In the genomic region with DNA sequence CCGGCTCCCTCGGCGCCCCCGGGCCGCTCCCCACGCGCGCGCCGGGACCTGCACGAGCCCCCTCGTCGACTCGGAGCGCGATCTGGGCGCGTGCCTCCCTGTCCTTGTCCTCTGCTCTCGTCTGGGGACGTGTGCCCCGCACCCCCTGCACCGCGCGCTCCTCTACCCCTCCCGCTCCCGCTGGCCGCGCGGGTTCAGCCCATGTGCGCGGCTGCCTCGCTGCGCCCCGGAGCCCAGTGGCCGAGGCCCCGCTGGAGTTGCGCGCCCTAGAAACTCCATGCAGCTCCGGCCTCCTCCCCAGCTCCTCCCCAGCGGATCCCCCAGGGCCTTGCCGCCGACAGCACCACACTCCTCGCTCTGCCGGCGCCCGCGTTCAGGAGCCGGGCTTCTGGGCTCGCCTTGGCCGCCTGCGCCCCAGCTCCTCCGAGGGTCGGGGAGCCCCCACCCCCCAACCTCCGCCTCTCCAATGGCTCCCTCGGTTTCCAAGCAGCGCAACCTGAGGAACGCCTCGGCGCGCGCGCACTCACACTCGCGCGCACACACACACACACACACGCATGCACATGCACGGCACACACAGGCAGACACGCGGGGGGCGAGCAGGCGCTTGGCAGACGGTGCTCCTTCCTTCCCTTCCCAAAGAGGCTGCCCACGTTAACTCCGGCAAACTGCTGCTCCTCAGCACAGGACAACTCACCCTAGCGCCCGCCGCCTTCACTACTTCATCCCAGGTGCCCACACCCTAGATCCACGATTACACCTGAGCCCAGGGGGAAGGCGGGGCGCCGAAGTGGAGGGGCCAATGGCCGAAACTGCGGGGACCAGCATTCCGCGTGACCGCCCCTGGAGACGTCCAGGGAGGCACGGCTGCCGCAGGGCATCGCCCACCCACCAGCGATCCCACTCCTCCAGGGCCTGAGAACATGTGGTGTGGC, we compare ENCODE assay signal across 1 cellular context.
TF ChIP-seq lines count a peak whose summit lies in the region.

No MANE protein-coding gene starts in this region.

TF ChIP-seq in WTC11, 78 proteins besides CTCF, POLR2A, EP300 and RAD21 (continued from another document and continues in another):
- TF ChIP-seq SMAD3 (CRISPR knock-in tag; IDR thresholded peaks at IDR 0.05; ENCODE audit: borderline replicate concordance) = no peak
- TF ChIP-seq JUN (CRISPR knock-in tag; IDR thresholded peaks at IDR 0.05) = peak; percentile 82
- TF ChIP-seq, protein P1, sequence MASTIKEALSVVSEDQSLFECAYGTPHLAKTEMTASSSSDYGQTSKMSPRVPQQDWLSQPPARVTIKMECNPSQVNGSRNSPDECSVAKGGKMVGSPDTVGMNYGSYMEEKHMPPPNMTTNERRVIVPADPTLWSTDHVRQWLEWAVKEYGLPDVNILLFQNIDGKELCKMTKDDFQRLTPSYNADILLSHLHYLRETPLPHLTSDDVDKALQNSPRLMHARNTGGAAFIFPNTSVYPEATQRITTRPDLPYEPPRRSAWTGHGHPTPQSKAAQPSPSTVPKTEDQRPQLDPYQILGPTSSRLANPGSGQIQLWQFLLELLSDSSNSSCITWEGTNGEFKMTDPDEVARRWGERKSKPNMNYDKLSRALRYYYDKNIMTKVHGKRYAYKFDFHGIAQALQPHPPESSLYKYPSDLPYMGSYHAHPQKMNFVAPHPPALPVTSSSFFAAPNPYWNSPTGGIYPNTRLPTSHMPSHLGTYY (CRISPR knock-in tag; IDR thresholded peaks at IDR 0.05) = no peak
- no peak for TF ChIP-seq TP53 (CRISPR knock-in tag; IDR thresholded peaks at IDR 0.05)
- TF ChIP-seq ATF1 (CRISPR knock-in tag; IDR thresholded peaks at IDR 0.05) = 0 out of 2 replicates have a peak, but pooled peaks have one; percentile 24
- 0 out of 2 replicates have a peak, but pooled peaks have one; percentile 10 for TF ChIP-seq CREB1 (CRISPR knock-in tag; IDR thresholded peaks at IDR 0.05)
- no peak for TF ChIP-seq PRRX2 (CRISPR knock-in tag; IDR thresholded peaks at IDR 0.05)
- TF ChIP-seq NFATC4 (CRISPR knock-in tag; IDR thresholded peaks at IDR 0.05) = no peak
- TF ChIP-seq, protein P2, sequence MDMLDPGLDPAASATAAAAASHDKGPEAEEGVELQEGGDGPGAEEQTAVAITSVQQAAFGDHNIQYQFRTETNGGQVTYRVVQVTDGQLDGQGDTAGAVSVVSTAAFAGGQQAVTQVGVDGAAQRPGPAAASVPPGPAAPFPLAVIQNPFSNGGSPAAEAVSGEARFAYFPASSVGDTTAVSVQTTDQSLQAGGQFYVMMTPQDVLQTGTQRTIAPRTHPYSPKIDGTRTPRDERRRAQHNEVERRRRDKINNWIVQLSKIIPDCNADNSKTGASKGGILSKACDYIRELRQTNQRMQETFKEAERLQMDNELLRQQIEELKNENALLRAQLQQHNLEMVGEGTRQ (CRISPR knock-in tag; IDR thresholded peaks at IDR 0.05) = peak; percentile 26; the same call in 1 of the 2 replicates
- peak; percentile 65; the same call in 1 of the 2 replicates for TF ChIP-seq RELA (CRISPR knock-in tag; IDR thresholded peaks at IDR 0.05; ENCODE audit: borderline replicate concordance)
- TF ChIP-seq, protein P3, sequence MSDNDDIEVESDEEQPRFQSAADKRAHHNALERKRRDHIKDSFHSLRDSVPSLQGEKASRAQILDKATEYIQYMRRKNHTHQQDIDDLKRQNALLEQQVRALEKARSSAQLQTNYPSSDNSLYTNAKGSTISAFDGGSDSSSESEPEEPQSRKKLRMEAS (CRISPR knock-in tag; IDR thresholded peaks at IDR 0.05) = peak; percentile 75
- TF ChIP-seq, protein P4, sequence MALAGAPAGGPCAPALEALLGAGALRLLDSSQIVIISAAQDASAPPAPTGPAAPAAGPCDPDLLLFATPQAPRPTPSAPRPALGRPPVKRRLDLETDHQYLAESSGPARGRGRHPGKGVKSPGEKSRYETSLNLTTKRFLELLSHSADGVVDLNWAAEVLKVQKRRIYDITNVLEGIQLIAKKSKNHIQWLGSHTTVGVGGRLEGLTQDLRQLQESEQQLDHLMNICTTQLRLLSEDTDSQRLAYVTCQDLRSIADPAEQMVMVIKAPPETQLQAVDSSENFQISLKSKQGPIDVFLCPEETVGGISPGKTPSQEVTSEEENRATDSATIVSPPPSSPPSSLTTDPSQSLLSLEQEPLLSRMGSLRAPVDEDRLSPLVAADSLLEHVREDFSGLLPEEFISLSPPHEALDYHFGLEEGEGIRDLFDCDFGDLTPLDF (CRISPR knock-in tag; IDR thresholded peaks at IDR 0.05) = peak; percentile 23
- TF ChIP-seq, protein P5, sequence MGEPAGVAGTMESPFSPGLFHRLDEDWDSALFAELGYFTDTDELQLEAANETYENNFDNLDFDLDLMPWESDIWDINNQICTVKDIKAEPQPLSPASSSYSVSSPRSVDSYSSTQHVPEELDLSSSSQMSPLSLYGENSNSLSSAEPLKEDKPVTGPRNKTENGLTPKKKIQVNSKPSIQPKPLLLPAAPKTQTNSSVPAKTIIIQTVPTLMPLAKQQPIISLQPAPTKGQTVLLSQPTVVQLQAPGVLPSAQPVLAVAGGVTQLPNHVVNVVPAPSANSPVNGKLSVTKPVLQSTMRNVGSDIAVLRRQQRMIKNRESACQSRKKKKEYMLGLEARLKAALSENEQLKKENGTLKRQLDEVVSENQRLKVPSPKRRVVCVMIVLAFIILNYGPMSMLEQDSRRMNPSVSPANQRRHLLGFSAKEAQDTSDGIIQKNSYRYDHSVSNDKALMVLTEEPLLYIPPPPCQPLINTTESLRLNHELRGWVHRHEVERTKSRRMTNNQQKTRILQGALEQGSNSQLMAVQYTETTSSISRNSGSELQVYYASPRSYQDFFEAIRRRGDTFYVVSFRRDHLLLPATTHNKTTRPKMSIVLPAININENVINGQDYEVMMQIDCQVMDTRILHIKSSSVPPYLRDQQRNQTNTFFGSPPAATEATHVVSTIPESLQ (CRISPR knock-in tag; IDR thresholded peaks at IDR 0.05) = no peak
- peak; percentile 87; the same call in 1 of the 2 replicates for TF ChIP-seq ZNF219 (CRISPR knock-in tag; IDR thresholded peaks at IDR 0.05; ENCODE audit: borderline replicate concordance)
- TF ChIP-seq ZNF416 (CRISPR knock-in tag; IDR thresholded peaks at IDR 0.05) = peak; percentile 19; the same call in 1 of the 2 replicates
- TF ChIP-seq, protein P6, sequence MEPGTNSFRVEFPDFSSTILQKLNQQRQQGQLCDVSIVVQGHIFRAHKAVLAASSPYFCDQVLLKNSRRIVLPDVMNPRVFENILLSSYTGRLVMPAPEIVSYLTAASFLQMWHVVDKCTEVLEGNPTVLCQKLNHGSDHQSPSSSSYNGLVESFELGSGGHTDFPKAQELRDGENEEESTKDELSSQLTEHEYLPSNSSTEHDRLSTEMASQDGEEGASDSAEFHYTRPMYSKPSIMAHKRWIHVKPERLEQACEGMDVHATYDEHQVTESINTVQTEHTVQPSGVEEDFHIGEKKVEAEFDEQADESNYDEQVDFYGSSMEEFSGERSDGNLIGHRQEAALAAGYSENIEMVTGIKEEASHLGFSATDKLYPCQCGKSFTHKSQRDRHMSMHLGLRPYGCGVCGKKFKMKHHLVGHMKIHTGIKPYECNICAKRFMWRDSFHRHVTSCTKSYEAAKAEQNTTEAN (CRISPR knock-in tag; IDR thresholded peaks at IDR 0.05) = peak; percentile 92
- 0 out of 2 replicates have a peak, but pooled peaks have one; percentile 45 for TF ChIP-seq ELF4 (CRISPR knock-in tag; IDR thresholded peaks at IDR 0.05; ENCODE audit: low read depth)
- TF ChIP-seq, protein P7, sequence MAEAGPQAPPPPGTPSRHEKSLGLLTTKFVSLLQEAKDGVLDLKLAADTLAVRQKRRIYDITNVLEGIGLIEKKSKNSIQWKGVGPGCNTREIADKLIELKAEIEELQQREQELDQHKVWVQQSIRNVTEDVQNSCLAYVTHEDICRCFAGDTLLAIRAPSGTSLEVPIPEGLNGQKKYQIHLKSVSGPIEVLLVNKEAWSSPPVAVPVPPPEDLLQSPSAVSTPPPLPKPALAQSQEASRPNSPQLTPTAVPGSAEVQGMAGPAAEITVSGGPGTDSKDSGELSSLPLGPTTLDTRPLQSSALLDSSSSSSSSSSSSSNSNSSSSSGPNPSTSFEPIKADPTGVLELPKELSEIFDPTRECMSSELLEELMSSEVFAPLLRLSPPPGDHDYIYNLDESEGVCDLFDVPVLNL (CRISPR knock-in tag; IDR thresholded peaks at IDR 0.05; ENCODE audit: borderline replicate concordance, low read depth) = peak; percentile 57; the same call in 1 of the 2 replicates
- TF ChIP-seq, protein P8, sequence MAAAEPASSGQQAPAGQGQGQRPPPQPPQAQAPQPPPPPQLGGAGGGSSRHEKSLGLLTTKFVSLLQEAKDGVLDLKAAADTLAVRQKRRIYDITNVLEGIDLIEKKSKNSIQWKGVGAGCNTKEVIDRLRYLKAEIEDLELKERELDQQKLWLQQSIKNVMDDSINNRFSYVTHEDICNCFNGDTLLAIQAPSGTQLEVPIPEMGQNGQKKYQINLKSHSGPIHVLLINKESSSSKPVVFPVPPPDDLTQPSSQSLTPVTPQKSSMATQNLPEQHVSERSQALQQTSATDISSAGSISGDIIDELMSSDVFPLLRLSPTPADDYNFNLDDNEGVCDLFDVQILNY (CRISPR knock-in tag; IDR thresholded peaks at IDR 0.05) = 0 out of 2 replicates have a peak, but pooled peaks have one; percentile 65
- TF ChIP-seq, protein P9, sequence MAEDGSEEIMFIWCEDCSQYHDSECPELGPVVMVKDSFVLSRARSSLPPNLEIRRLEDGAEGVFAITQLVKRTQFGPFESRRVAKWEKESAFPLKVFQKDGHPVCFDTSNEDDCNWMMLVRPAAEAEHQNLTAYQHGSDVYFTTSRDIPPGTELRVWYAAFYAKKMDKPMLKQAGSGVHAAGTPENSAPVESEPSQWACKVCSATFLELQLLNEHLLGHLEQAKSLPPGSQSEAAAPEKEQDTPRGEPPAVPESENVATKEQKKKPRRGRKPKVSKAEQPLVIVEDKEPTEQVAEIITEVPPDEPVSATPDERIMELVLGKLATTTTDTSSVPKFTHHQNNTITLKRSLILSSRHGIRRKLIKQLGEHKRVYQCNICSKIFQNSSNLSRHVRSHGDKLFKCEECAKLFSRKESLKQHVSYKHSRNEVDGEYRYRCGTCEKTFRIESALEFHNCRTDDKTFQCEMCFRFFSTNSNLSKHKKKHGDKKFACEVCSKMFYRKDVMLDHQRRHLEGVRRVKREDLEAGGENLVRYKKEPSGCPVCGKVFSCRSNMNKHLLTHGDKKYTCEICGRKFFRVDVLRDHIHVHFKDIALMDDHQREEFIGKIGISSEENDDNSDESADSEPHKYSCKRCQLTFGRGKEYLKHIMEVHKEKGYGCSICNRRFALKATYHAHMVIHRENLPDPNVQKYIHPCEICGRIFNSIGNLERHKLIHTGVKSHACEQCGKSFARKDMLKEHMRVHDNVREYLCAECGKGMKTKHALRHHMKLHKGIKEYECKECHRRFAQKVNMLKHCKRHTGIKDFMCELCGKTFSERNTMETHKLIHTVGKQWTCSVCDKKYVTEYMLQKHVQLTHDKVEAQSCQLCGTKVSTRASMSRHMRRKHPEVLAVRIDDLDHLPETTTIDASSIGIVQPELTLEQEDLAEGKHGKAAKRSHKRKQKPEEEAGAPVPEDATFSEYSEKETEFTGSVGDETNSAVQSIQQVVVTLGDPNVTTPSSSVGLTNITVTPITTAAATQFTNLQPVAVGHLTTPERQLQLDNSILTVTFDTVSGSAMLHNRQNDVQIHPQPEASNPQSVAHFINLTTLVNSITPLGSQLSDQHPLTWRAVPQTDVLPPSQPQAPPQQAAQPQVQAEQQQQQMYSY (CRISPR knock-in tag; IDR thresholded peaks at IDR 0.05) = peak; percentile 33; the same call in 1 of the 2 replicates
- TF ChIP-seq, protein P10, sequence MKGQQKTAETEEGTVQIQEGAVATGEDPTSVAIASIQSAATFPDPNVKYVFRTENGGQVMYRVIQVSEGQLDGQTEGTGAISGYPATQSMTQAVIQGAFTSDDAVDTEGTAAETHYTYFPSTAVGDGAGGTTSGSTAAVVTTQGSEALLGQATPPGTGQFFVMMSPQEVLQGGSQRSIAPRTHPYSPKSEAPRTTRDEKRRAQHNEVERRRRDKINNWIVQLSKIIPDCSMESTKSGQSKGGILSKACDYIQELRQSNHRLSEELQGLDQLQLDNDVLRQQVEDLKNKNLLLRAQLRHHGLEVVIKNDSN (CRISPR knock-in tag; IDR thresholded peaks at IDR 0.05) = 0 out of 2 replicates have a peak, but pooled peaks have one; percentile 20
- TF ChIP-seq ZNF263 (CRISPR knock-in tag; IDR thresholded peaks at IDR 0.05; ENCODE audit: low read depth) = peak; percentile 79; the same call in 1 of the 2 replicates
- TF ChIP-seq, protein P11, sequence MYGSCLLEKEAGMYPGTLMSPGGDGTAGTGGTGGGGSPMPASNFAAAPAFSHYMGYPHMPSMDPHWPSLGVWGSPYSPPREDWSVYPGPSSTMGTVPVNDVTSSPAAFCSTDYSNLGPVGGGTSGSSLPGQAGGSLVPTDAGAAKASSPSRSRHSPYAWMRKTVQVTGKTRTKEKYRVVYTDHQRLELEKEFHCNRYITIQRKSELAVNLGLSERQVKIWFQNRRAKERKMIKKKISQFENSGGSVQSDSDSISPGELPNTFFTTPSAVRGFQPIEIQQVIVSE (CRISPR knock-in tag; IDR thresholded peaks at IDR 0.05; ENCODE audit: borderline replicate concordance) = no peak
- TF ChIP-seq SP1 (CRISPR knock-in tag; conservative IDR thresholded peaks at IDR 0.05) = peak; percentile 12; the same call in 1 of the 2 replicates
- TF ChIP-seq KAT7 (CRISPR knock-in tag; IDR thresholded peaks at IDR 0.05; ENCODE audit: borderline replicate concordance) = no peak
- 0 out of 2 replicates have a peak, but pooled peaks have one; percentile 57 for TF ChIP-seq FOXP1 (CRISPR knock-in tag; IDR thresholded peaks at IDR 0.05; ENCODE audit: borderline replicate concordance)
- 0 out of 2 replicates have a peak, but pooled peaks have one; percentile 18 for TF ChIP-seq TCF7 (CRISPR knock-in tag; IDR thresholded peaks at IDR 0.05; ENCODE audit: low read depth)
- peak; percentile 58; the same call in 1 of the 2 replicates for TF ChIP-seq ZNF232 (CRISPR knock-in tag; IDR thresholded peaks at IDR 0.05)
- TF ChIP-seq, protein P12, sequence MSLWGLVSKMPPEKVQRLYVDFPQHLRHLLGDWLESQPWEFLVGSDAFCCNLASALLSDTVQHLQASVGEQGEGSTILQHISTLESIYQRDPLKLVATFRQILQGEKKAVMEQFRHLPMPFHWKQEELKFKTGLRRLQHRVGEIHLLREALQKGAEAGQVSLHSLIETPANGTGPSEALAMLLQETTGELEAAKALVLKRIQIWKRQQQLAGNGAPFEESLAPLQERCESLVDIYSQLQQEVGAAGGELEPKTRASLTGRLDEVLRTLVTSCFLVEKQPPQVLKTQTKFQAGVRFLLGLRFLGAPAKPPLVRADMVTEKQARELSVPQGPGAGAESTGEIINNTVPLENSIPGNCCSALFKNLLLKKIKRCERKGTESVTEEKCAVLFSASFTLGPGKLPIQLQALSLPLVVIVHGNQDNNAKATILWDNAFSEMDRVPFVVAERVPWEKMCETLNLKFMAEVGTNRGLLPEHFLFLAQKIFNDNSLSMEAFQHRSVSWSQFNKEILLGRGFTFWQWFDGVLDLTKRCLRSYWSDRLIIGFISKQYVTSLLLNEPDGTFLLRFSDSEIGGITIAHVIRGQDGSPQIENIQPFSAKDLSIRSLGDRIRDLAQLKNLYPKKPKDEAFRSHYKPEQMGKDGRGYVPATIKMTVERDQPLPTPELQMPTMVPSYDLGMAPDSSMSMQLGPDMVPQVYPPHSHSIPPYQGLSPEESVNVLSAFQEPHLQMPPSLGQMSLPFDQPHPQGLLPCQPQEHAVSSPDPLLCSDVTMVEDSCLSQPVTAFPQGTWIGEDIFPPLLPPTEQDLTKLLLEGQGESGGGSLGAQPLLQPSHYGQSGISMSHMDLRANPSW (CRISPR knock-in tag; conservative IDR thresholded peaks at IDR 0.05; ENCODE audit: low read depth) = no peak
- TF ChIP-seq FOXK1 (CRISPR knock-in tag; IDR thresholded peaks at IDR 0.05) = 0 out of 2 replicates have a peak, but pooled peaks have one; percentile 40
